In genomic region chr3:171446801-171447578, GRCh38 we compare ENCODE assay signal across 12 cellular contexts. TPM values are rescaled to one million over a fixed set of nuclear protein-coding genes. Genes with fewer than 3 reads are reported as not detected.
A peak's percentile ranks its signal among the peaks of the same experiment; 100 is the strongest.
DNase-seq lines count a peak whose midpoint lies in the region; ATAC-seq and TF ChIP-seq lines count a peak whose summit lies in the region.
"Had no signal": no experiment of that assay in that cellular context is flagged by ENCODE, and none has a peak within 500 bp of the region (broad histone marks: within the 10 kb centered on the region; RNA-seq: fewer than 3 reads in every experiment).

No MANE protein-coding gene starts in this region.

- H3K4me1 Mint-ChIP-seq in activated naive CD8-positive, alpha-beta T cell (ENCODE audit: low read depth) = peaks cover 60% of the 10 kb centered on the region
- peaks cover 46% of the 10 kb centered on the region for H3K4me1 Mint-ChIP-seq in activated naive CD8-positive, alpha-beta T cell treated with anti-CD3 and anti-CD28 coated beads for 36 hours
- H3K4me1 Mint-ChIP-seq: CD14-positive monocyte had no signal

- TF ChIP-seq CTCF in Panc1 (IDR thresholded peaks at IDR 0.05) (no peak), ascending aorta (IDR thresholded peaks at IDR 0.05) (no peak)

- no peaks in the 10 kb centered on the region for H3K9me3 Mint-ChIP-seq in activated naive CD8-positive, alpha-beta T cell (ENCODE audit: low read depth)
- no peaks in the 10 kb centered on the region for H3K9me3 Mint-ChIP-seq in activated naive CD8-positive, alpha-beta T cell treated with anti-CD3 and anti-CD28 coated beads for 36 hours
- H3K9me3 Mint-ChIP-seq: activated naive CD8-positive, alpha-beta T cell treated with anti-CD3 and anti-CD28 coated beads, Interleukin-2, amount 10 ng/mL, durations not matched to agents 7 days and 5 days; CD14-positive monocyte had no signal

- peaks cover 5% of the 10 kb centered on the region for H3K36me3 Mint-ChIP-seq in activated naive CD8-positive, alpha-beta T cell
- peaks cover 16% of the 10 kb centered on the region for H3K36me3 Mint-ChIP-seq in activated naive CD8-positive, alpha-beta T cell treated with anti-CD3 and anti-CD28 coated beads for 36 hours
- H3K36me3 Mint-ChIP-seq: CD14-positive monocyte had no signal

- H3K9me3 ChIP-seq in Panc1 (ENCODE audit: control insufficient read depth, insufficient read depth, low read depth, low read length) (no peaks in the 10 kb centered on the region), ascending aorta (no peaks in the 10 kb centered on the region)

- no peaks in the 10 kb centered on the region for H3K27me3 Mint-ChIP-seq in activated naive CD8-positive, alpha-beta T cell
- H3K27me3 Mint-ChIP-seq in activated naive CD8-positive, alpha-beta T cell treated with anti-CD3 and anti-CD28 coated beads for 36 hours = no peaks in the 10 kb centered on the region
- H3K27me3 Mint-ChIP-seq: activated naive CD8-positive, alpha-beta T cell treated with anti-CD3 and anti-CD28 coated beads, Interleukin-2, amount 10 ng/mL, durations not matched to agents 7 days and 5 days had no signal

- no peak for TF ChIP-seq POLR2A in erythroblast (IDR thresholded peaks at IDR 0.05; ENCODE audit: low read length)

- ATAC-seq in Panc1 (peak; percentile 82), GM21737 (IDR thresholded peaks at IDR 0.05; ENCODE audit: unreplicated experiment) (no peak)

- H3K27ac ChIP-seq in Panc1 (ENCODE audit: low read length) (no peak overlapping the region), ascending aorta (no peak overlapping the region)

- DNase-seq in activated naive CD8-positive, alpha-beta T cell treated with anti-CD3 and anti-CD28 coated beads for 36 hours = no peak
- DNase-seq in Panc1 (ENCODE audit: low read depth, low spot score) (peak; percentile 65), erythroblast (lab: John Stamatoyannopoulos, UW) (peak; percentile 42 to 69), stromal cell of bone marrow (ENCODE audit: low read depth) (peak; percentile 57), ascending aorta (ENCODE audit: low spot score in 2 of 2) (no peak), middle frontal gyrus (ENCODE audit: extremely low spot score, low spot score) (no peak)
- DNase-seq: activated naive CD8-positive, alpha-beta T cell treated with anti-CD3 and anti-CD28 coated beads, Interleukin-2, amount 10 ng/mL, durations not matched to agents 7 days and 5 days; effector memory CD4-positive, alpha-beta T cell; NCI-H1092 treated with DMSO at 0.1 percent for 48 hours had no signal

- no peak overlapping the region for H3K4me3 ChIP-seq in Panc1 (ENCODE audit: low read depth in 2 of 2, low read length in 2 of 2)
- H3K4me3 ChIP-seq in ascending aorta = no peak overlapping the region

- no peak overlapping the region for H3K27ac Mint-ChIP-seq in activated naive CD8-positive, alpha-beta T cell
- H3K27ac Mint-ChIP-seq in activated naive CD8-positive, alpha-beta T cell treated with anti-CD3 and anti-CD28 coated beads for 36 hours = no peak overlapping the region
- H3K27ac Mint-ChIP-seq: activated naive CD8-positive, alpha-beta T cell treated with anti-CD3 and anti-CD28 coated beads, Interleukin-2, amount 10 ng/mL, durations not matched to agents 7 days and 5 days; CD14-positive monocyte had no signal

- no peaks in the 10 kb centered on the region for H3K36me3 ChIP-seq in Panc1 (ENCODE audit: control insufficient read depth, insufficient read depth, low read length)
- H3K36me3 ChIP-seq in ascending aorta = no peaks in the 10 kb centered on the region

- H3K27me3 ChIP-seq in Panc1 (ENCODE audit: control insufficient read depth, insufficient read depth, low read length) (peaks cover 1% of the 10 kb centered on the region; the same call in 1 of the 2 replicates), ascending aorta (no peaks in the 10 kb centered on the region)

- CTCF ChIA-PET in Panc1 (lab: Charles Lee) = no interaction called here

- POLR2A ChIA-PET in Panc1 (lab: Charles Lee) = interaction anchor here (1.4 kb wide), 1 partner anchor 10 kb away, joined by 5 read pairs; no protein-coding TSS in a partner anchor

- intact Hi-C loops in Panc1 (cut with micrococcal nuclease; ENCODE audit: unreplicated experiment) = no loop called here
- intact Hi-C loops in ascending aorta (cut with DNase I) = no loop called here

- no TSS peak for BruUV-seq in Panc1 (replicated peaks; lab: Mats Ljungman, UMichigan)

- H3K4me1 ChIP-seq in Panc1 (ENCODE audit: control insufficient read depth, insufficient read depth, low read length) = 0 out of 2 replicates have a peak, but pooled peaks cover 2% of the 10 kb centered on the region
- no peaks in the 10 kb centered on the region for H3K4me1 ChIP-seq in ascending aorta

- peak overlapping the region; percentile 12 for H3K4me3 Mint-ChIP-seq in activated naive CD8-positive, alpha-beta T cell
- no peak overlapping the region for H3K4me3 Mint-ChIP-seq in activated naive CD8-positive, alpha-beta T cell treated with anti-CD3 and anti-CD28 coated beads for 36 hours
- H3K4me3 Mint-ChIP-seq: activated naive CD8-positive, alpha-beta T cell treated with anti-CD3 and anti-CD28 coated beads, Interleukin-2, amount 10 ng/mL, durations not matched to agents 7 days and 5 days; CD14-positive monocyte had no signal

- in situ Hi-C loops in Panc1 (cut with HindIII; ENCODE audit: low pct_unique_long_range_greater_than_20kb, low sequenced_read_pairs) = no loop called here

RNA-seq across cellular contexts. Expression of gene TNIK, which starts 13.2 kb away (rescaled TPM):
- 10 to 100 TPM; 21.3 to 24.6 TPM for total RNA-seq in activated naive CD8-positive, alpha-beta T cell treated with anti-CD3 and anti-CD28 coated beads for 36 hours
- 1.9 TPM for total RNA-seq in Panc1 (2021; ENCODE audit: unreplicated experiment)
- 0.94 TPM for polyA plus RNA-seq in Panc1 (2012; ENCODE audit: insufficient read length)
- 0.75 TPM for total RNA-seq in ascending aorta

Comparison
In these comparisons a context has a peak if more than half of its experiments do, and no peak if none do; other contexts are left out.
1. DNase-seq: peak in Panc1 (single experiment), erythroblast (2 of 2) and stromal cell of bone marrow (single experiment); none in activated naive CD8-positive, alpha-beta T cell treated with anti-CD3 and anti-CD28 coated beads for 36 hours (single experiment), ascending aorta (0 of 2) and middle frontal gyrus (single experiment).